In genomic region chr13:99371956-99372355, GRCh38 we compare ENCODE assay signal across 14 cellular contexts.
DNase-seq lines count a peak whose midpoint lies in the region; ATAC-seq and TF ChIP-seq lines count a peak whose summit lies in the region.
"Had no signal": no experiment of that assay in that cellular context is flagged by ENCODE, and none has a peak within 500 bp of the region (broad histone marks: within the 10 kb centered on the region; RNA-seq: fewer than 3 reads in every experiment).

No MANE protein-coding gene starts in this region.

- peak overlapping the region; percentile 27 for H2BK5ac ChIP-seq in H9 (ENCODE audit: insufficient read length, low read length)

- no peak overlapping the region for H3K4me2 ChIP-seq in H9 (ENCODE audit: insufficient read depth, insufficient read length, low read length)

- H4K91ac ChIP-seq in H9 (ENCODE audit: insufficient read length, low read depth, low read length): no peak overlapping the region

- no peak overlapping the region for H3K14ac ChIP-seq in H9 (ENCODE audit: insufficient read depth, low read length)

- H3K56ac ChIP-seq in H9 (ENCODE audit: insufficient read length, low read depth, low read length): no peak overlapping the region

- H3K23me2 ChIP-seq in H9 (ENCODE audit: insufficient read length, low read depth, low read length, poor library complexity, severe bottlenecking): no peaks in the 10 kb centered on the region

- DNase-seq in H9 (no peak), WTC11 (ENCODE audit: low spot score) (no peak), sigmoid colon (peak; percentile 47), glomerular visceral epithelial cell (ENCODE audit: extremely low spot score) (no peak)
- peak; percentile 63 for DNase-seq in activated naive CD8-positive, alpha-beta T cell treated with anti-CD3 and anti-CD28 coated beads for 36 hours
- DNase-seq: COR-L47, NCI-H1436, PC-3, small intestine had no signal

- H3K18ac ChIP-seq in H9 (ENCODE audit: insufficient read length, low read depth, low read length): no peak overlapping the region

- H3K27ac Mint-ChIP-seq in H9 (no peak overlapping the region; a peak in 1 of 7 replicates), WTC11 (peak overlapping the region; percentile 54; the same call in 1 of the 2 replicates)
- H3K27ac Mint-ChIP-seq in activated naive CD8-positive, alpha-beta T cell treated with anti-CD3 and anti-CD28 coated beads for 36 hours: peak overlapping the region; percentile 74

- no peak overlapping the region for H2BK15ac ChIP-seq in H9 (ENCODE audit: low read depth, low read length)

- no peak overlapping the region for H2AFZ ChIP-seq in H9 (ENCODE audit: low read length)

- no peak overlapping the region for H2AK5ac ChIP-seq in H9 (ENCODE audit: insufficient read length, low read length)

- no peak overlapping the region for H3T11ph ChIP-seq in H9 (ENCODE audit: low read length)

- no peak overlapping the region for H3K23ac ChIP-seq in H9 (ENCODE audit: insufficient read length, low read depth, low read length)

- H2BK120ac ChIP-seq in H9 (ENCODE audit: low read depth, low read length, poor library complexity, severe bottlenecking): no peak overlapping the region

- H3K9me3 Mint-ChIP-seq in H9 (no peaks in the 10 kb centered on the region), WTC11 (no peaks in the 10 kb centered on the region)
- no peaks in the 10 kb centered on the region for H3K9me3 Mint-ChIP-seq in activated naive CD8-positive, alpha-beta T cell treated with anti-CD3 and anti-CD28 coated beads for 36 hours

- no peaks in the 10 kb centered on the region for H3K4me1 ChIP-seq in H9 (ENCODE audit: insufficient read depth, low read length)
- H3K4me1 ChIP-seq in sigmoid colon: peaks cover 0 to 12% (median 0%) of the 10 kb centered on the region in 4 donors

- no peak overlapping the region for H2BK20ac ChIP-seq in H9 (ENCODE audit: low read depth, low read length, poor library complexity, severe bottlenecking)

- H3K4me1 Mint-ChIP-seq in H9 (peaks cover 0 to 7% of the 10 kb centered on the region in 2 experiments; a peak in 2 of 4 replicates), WTC11 (peaks cover 9% of the 10 kb centered on the region)
- H3K4me1 Mint-ChIP-seq in activated naive CD8-positive, alpha-beta T cell treated with anti-CD3 and anti-CD28 coated beads for 36 hours: peaks cover 91% of the 10 kb centered on the region

- intact Hi-C loops in sigmoid colon (cut with DNase I): no loop called here

- no peak overlapping the region for H3K27ac ChIP-seq in H9 (ENCODE audit: insufficient read length, low read depth, low read length)
- H3K27ac ChIP-seq in sigmoid colon: no peak overlapping the region
- H3K27ac ChIP-seq: epithelial cell of prostate, VCaP had no signal

- no peak overlapping the region for H3K4ac ChIP-seq in H9 (ENCODE audit: low read depth, low read length)

- no peak for TF ChIP-seq POLR2A in sigmoid colon (IDR thresholded peaks at IDR 0.05)

- H4K20me1 ChIP-seq in H9 (ENCODE audit: control insufficient read depth, insufficient read depth, insufficient read length): no peaks in the 10 kb centered on the region

- no peak overlapping the region for H4K8ac ChIP-seq in H9 (replicated peaks; ENCODE audit: insufficient read length, low read depth, low read length)

- peaks cover 9 to 30% (median 20%) of the 10 kb centered on the region in 3 experiments for H3K36me3 Mint-ChIP-seq in H9 (ENCODE audit: insufficient read depth in 1 of 3, low read depth in 3 of 3)
- peaks cover 14% of the 10 kb centered on the region for H3K36me3 Mint-ChIP-seq in WTC11
- peaks cover 68% of the 10 kb centered on the region for H3K36me3 Mint-ChIP-seq in activated naive CD8-positive, alpha-beta T cell treated with anti-CD3 and anti-CD28 coated beads for 36 hours

- WGBS in H9 (ENCODE audit: extremely low coverage, insufficient read length, low lambda C conversion rate): no CpG with 5 or more reads among the region's 9 CpGs
- WGBS in sigmoid colon, 2 donors: 77 to 93% methylated on average over 9 of the region's 9 CpGs

- H3K4me3 Mint-ChIP-seq in H9 (no peak overlapping the region), WTC11 (no peak overlapping the region)
- H3K4me3 Mint-ChIP-seq in activated naive CD8-positive, alpha-beta T cell treated with anti-CD3 and anti-CD28 coated beads for 36 hours: peak overlapping the region; percentile 16

- CTCF ChIA-PET in WTC11 (lab: Charles Lee): no interaction called here

- H2BK12ac ChIP-seq in H9 (ENCODE audit: insufficient read length, low read depth, low read length): no peak overlapping the region

- H3K9ac ChIP-seq in H9 (ENCODE audit: extremely low read depth, insufficient read length, low read length): no peak overlapping the region

- ATAC-seq in WTC11 (no peak), HG03139 (IDR thresholded peaks at IDR 0.05; ENCODE audit: unreplicated experiment) (no peak), HG03469 (IDR thresholded peaks at IDR 0.05; ENCODE audit: unreplicated experiment) (no peak), HG03354 (IDR thresholded peaks at IDR 0.05; ENCODE audit: poor library complexity, severe bottlenecking, unreplicated experiment) (no peak)
- ATAC-seq: PC-3 had no signal

- no peak overlapping the region for H3K4me3 ChIP-seq in sigmoid colon

- H3K79me1 ChIP-seq in H9 (ENCODE audit: insufficient read depth, low read depth, low read length, poor library complexity, severe bottlenecking): no peaks in the 10 kb centered on the region

- TF ChIP-seq CTCF in H9 (conservative IDR thresholded peaks at IDR 0.05) (no peak), WTC11 (IDR thresholded peaks at IDR 0.05) (no peak), sigmoid colon (IDR thresholded peaks at IDR 0.05) (no peak)

- H4K5ac ChIP-seq in H9 (ENCODE audit: insufficient read length, low read depth, low read length): no peak overlapping the region

- H3K27me3 Mint-ChIP-seq in H9 (ENCODE audit: low read depth) (no peaks in the 10 kb centered on the region; the same call in 1 of the 2 replicates), WTC11 (ENCODE audit: low read depth) (no peaks in the 10 kb centered on the region)
- no peaks in the 10 kb centered on the region for H3K27me3 Mint-ChIP-seq in activated naive CD8-positive, alpha-beta T cell treated with anti-CD3 and anti-CD28 coated beads for 36 hours

- H3K36me3 ChIP-seq in sigmoid colon: peaks cover 0 to 19% (median 0%) of the 10 kb centered on the region in 4 donors

- no peaks in the 10 kb centered on the region for H3K9me3 ChIP-seq in H9 (ENCODE audit: control insufficient read depth, low read depth, low read length)
- no peaks in the 10 kb centered on the region for H3K9me3 ChIP-seq in sigmoid colon

- no peaks in the 10 kb centered on the region for H3K27me3 ChIP-seq in H9 (ENCODE audit: insufficient read depth, low read length)
- H3K27me3 ChIP-seq in sigmoid colon: no peaks in the 10 kb centered on the region

- POLR2A ChIA-PET in WTC11 (lab: Charles Lee): no interaction called here

- no peak for TF ChIP-seq EP300 in sigmoid colon (IDR thresholded peaks at IDR 0.05)

- no peaks in the 10 kb centered on the region for H3K79me2 ChIP-seq in H9 (ENCODE audit: insufficient read depth, low read length)

TF ChIP-seq in WTC11, 78 proteins besides CTCF, POLR2A, EP300 and RAD21 (continues in another document):
- TF ChIP-seq ATF6 (CRISPR knock-in tag; IDR thresholded peaks at IDR 0.05) (no peak), RORB (CRISPR knock-in tag; IDR thresholded peaks at IDR 0.05) (no peak), TEAD4 (CRISPR knock-in tag; IDR thresholded peaks at IDR 0.05) (no peak), NR2C2 (CRISPR knock-in tag; IDR thresholded peaks at IDR 0.05) (no peak), ZNF219 (CRISPR knock-in tag; IDR thresholded peaks at IDR 0.05; ENCODE audit: borderline replicate concordance) (no peak), ZNF281 (CRISPR knock-in tag; IDR thresholded peaks at IDR 0.05) (no peak), ZBTB21 (CRISPR knock-in tag; IDR thresholded peaks at IDR 0.05; ENCODE audit: borderline replicate concordance) (no peak), CREM (CRISPR knock-in tag; IDR thresholded peaks at IDR 0.05) (no peak)

Comparison
In these comparisons a context has a peak if more than half of its experiments do, and no peak if none do; other contexts are left out.
1. DNase-seq: peak in activated naive CD8-positive, alpha-beta T cell treated with anti-CD3 and anti-CD28 coated beads for 36 hours (single experiment) and sigmoid colon (single experiment); none in H9 (single experiment), WTC11 (single experiment) and glomerular visceral epithelial cell (single experiment).
2. H3K27ac Mint-ChIP-seq: peak in WTC11 (single experiment) and activated naive CD8-positive, alpha-beta T cell treated with anti-CD3 and anti-CD28 coated beads for 36 hours (single experiment); none in H9 (0 of 3).